10 cellular contexts compared by ENCODE assay signal in genomic region chr12:57046947-57047890, GRCh38. TPM values are rescaled to one million over a fixed set of nuclear protein-coding genes. Genes with fewer than 3 reads are reported as not detected.
DNase-seq lines count a peak whose midpoint lies in the region; ATAC-seq and TF ChIP-seq lines count a peak whose summit lies in the region.
"Had no signal": no experiment of that assay in that cellular context is flagged by ENCODE, and none has a peak within 500 bp of the region (broad histone marks: within the 10 kb centered on the region; RNA-seq: fewer than 3 reads in every experiment).

No MANE protein-coding gene starts in this region.

- ATAC-seq in left cardiac atrium (peak; percentile 27 to 31), HG02885 (IDR thresholded peaks at IDR 0.05; ENCODE audit: poor library complexity, unreplicated experiment) (no peak), GM21447 (IDR thresholded peaks at IDR 0.05; ENCODE audit: unreplicated experiment) (no peak)
- peak; percentile 86 for ATAC-seq in stimulated activated naive CD8-positive, alpha-beta T cell treated with anti-CD3 and anti-CD28 coated beads, Interleukin-15, Interleukin-2, amounts not matched to agents 100 U/mL and 50 U/mL, for 24 hours

- no peak for TF ChIP-seq CTCF in GM13977 (IDR thresholded peaks at IDR 0.05; ENCODE audit: extremely low read depth, insufficient read depth, missing control alignments)

- DNase-seq in activated naive CD4-positive, alpha-beta T cell treated with Interleukin-2 at 50 U/mL for 16 hours: peak; percentile 39
- DNase-seq in activated naive CD4-positive, alpha-beta T cell (lab: John Stamatoyannopoulos, UW): no peak
- DNase-seq in activated CD4-positive, CD25-positive, alpha-beta regulatory T cell treated with anti-CD3 and anti-CD28 coated beads, Interleukin-2, amount 50 U/mL, for 72 hours: peak; percentile 56
- DNase-seq in left cardiac atrium: no peak
- peak; percentile 74 for DNase-seq in stimulated activated naive CD8-positive, alpha-beta T cell treated with anti-CD3 and anti-CD28 coated beads, Interleukin-15, Interleukin-2, amounts not matched to agents 100 U/mL and 50 U/mL, for 24 hours
- DNase-seq in GM13977 (ENCODE audit: low spot score): no peak
- DNase-seq: GOT3 had no signal

- intact Hi-C loops in left cardiac atrium (cut with DNase I): no loop called here

- in situ Hi-C loops in GM13977 (cut with MboI; ENCODE audit: low pct_unique_long_range_greater_than_20kb, low sequenced_read_pairs, unreplicated experiment): no loop called here

RNA-seq across cellular contexts. Expression of gene MYO1A, which starts 2.7 kb away (rescaled TPM):
- total RNA-seq in left cardiac atrium: under 1 TPM; 0.09 to 0.13 TPM

RNA-seq across cellular contexts. Expression of gene TAC3, which starts 30.9 kb away (rescaled TPM):
- not detected for total RNA-seq in left cardiac atrium
- total RNA-seq: bronchial epithelial cell had no signal

RNA-seq across cellular contexts. Expression of gene NEMP1, which starts 31.4 kb away (rescaled TPM):
- 1 to 10 TPM; 2.8 to 5.3 TPM for total RNA-seq in left cardiac atrium

RNA-seq across cellular contexts. Expression of gene ZBTB39, which starts 40.9 kb away (rescaled TPM):
- total RNA-seq in left cardiac atrium: 1 to 10 TPM; 3.8 to 4.5 TPM

RNA-seq across cellular contexts. Expression of gene NAB2, which starts 41.7 kb away (rescaled TPM):
- 10 to 100 TPM; 11.1 to 17.1 TPM for total RNA-seq in left cardiac atrium

Comparison
In these comparisons a context has a peak if more than half of its experiments do, and no peak if none do; other contexts are left out.
1. DNase-seq: peak in activated naive CD4-positive, alpha-beta T cell treated with Interleukin-2 at 50 U/mL for 16 hours (single experiment), activated CD4-positive, CD25-positive, alpha-beta regulatory T cell treated with anti-CD3 and anti-CD28 coated beads, Interleukin-2, amount 50 U/mL, for 72 hours (single experiment) and stimulated activated naive CD8-positive, alpha-beta T cell treated with anti-CD3 and anti-CD28 coated beads, Interleukin-15, Interleukin-2, amounts not matched to agents 100 U/mL and 50 U/mL, for 24 hours (single experiment); none in activated naive CD4-positive, alpha-beta T cell (0 of 4), left cardiac atrium (single experiment) and GM13977 (single experiment).
2. ATAC-seq: peak in left cardiac atrium (2 of 2) and stimulated activated naive CD8-positive, alpha-beta T cell treated with anti-CD3 and anti-CD28 coated beads, Interleukin-15, Interleukin-2, amounts not matched to agents 100 U/mL and 50 U/mL, for 24 hours (single experiment); none in HG02885 (single experiment) and GM21447 (single experiment).